1 cellular context compared by ENCODE assay signal in genomic region chr6:110360671-110361070, GRCh38.
TF ChIP-seq lines count a peak whose summit lies in the region.

No MANE protein-coding gene starts in this region.

TF ChIP-seq in HepG2, 621 proteins besides CTCF, POLR2A, EP300 and RAD21:
- TF ChIP-seq RARA (CRISPR knock-in tag; IDR thresholded peaks at IDR 0.05) = peak; percentile 49; the same call in 1 of the 2 replicates
- TF ChIP-seq, protein P1, sequence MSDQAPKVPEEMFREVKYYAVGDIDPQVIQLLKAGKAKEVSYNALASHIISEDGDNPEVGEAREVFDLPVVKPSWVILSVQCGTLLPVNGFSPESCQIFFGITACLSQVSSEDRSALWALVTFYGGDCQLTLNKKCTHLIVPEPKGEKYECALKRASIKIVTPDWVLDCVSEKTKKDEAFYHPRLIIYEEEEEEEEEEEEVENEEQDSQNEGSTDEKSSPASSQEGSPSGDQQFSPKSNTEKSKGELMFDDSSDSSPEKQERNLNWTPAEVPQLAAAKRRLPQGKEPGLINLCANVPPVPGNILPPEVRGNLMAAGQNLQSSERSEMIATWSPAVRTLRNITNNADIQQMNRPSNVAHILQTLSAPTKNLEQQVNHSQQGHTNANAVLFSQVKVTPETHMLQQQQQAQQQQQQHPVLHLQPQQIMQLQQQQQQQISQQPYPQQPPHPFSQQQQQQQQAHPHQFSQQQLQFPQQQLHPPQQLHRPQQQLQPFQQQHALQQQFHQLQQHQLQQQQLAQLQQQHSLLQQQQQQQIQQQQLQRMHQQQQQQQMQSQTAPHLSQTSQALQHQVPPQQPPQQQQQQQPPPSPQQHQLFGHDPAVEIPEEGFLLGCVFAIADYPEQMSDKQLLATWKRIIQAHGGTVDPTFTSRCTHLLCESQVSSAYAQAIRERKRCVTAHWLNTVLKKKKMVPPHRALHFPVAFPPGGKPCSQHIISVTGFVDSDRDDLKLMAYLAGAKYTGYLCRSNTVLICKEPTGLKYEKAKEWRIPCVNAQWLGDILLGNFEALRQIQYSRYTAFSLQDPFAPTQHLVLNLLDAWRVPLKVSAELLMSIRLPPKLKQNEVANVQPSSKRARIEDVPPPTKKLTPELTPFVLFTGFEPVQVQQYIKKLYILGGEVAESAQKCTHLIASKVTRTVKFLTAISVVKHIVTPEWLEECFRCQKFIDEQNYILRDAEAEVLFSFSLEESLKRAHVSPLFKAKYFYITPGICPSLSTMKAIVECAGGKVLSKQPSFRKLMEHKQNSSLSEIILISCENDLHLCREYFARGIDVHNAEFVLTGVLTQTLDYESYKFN (CRISPR knock-in tag; conservative IDR thresholded peaks at IDR 0.05) = 0 out of 2 replicates have a peak, but pooled peaks have one; percentile 23
- no peak for TF ChIP-seq MXD1 (CRISPR knock-in tag; IDR thresholded peaks at IDR 0.05)
- no peak for TF ChIP-seq SOX13 (IDR thresholded peaks at IDR 0.05)
- TF ChIP-seq SOX13 (CRISPR knock-in tag; conservative IDR thresholded peaks at IDR 0.05 in 1 of 2, IDR thresholded peaks at IDR 0.05 in 1 of 2) = peak in 1 of 2 experiments; percentile 20; a peak in 1 of 4 replicates
- TF ChIP-seq SOX5 (CRISPR knock-in tag; IDR thresholded peaks at IDR 0.05; ENCODE audit: borderline replicate concordance) = 0 out of 2 replicates have a peak, but pooled peaks have one; percentile 16
- TF ChIP-seq, protein P2, sequence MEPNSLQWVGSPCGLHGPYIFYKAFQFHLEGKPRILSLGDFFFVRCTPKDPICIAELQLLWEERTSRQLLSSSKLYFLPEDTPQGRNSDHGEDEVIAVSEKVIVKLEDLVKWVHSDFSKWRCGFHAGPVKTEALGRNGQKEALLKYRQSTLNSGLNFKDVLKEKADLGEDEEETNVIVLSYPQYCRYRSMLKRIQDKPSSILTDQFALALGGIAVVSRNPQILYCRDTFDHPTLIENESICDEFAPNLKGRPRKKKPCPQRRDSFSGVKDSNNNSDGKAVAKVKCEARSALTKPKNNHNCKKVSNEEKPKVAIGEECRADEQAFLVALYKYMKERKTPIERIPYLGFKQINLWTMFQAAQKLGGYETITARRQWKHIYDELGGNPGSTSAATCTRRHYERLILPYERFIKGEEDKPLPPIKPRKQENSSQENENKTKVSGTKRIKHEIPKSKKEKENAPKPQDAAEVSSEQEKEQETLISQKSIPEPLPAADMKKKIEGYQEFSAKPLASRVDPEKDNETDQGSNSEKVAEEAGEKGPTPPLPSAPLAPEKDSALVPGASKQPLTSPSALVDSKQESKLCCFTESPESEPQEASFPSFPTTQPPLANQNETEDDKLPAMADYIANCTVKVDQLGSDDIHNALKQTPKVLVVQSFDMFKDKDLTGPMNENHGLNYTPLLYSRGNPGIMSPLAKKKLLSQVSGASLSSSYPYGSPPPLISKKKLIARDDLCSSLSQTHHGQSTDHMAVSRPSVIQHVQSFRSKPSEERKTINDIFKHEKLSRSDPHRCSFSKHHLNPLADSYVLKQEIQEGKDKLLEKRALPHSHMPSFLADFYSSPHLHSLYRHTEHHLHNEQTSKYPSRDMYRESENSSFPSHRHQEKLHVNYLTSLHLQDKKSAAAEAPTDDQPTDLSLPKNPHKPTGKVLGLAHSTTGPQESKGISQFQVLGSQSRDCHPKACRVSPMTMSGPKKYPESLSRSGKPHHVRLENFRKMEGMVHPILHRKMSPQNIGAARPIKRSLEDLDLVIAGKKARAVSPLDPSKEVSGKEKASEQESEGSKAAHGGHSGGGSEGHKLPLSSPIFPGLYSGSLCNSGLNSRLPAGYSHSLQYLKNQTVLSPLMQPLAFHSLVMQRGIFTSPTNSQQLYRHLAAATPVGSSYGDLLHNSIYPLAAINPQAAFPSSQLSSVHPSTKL (CRISPR knock-in tag; IDR thresholded peaks at IDR 0.05) = 0 out of 2 replicates have a peak, but pooled peaks have one; percentile 18
- TF ChIP-seq MXI1 (IDR thresholded peaks at IDR 0.05; ENCODE audit: borderline replicate concordance, low read depth, low read length) = no peak
- 0 out of 2 replicates have a peak, but pooled peaks have one; percentile 42 for TF ChIP-seq HMG20A (CRISPR knock-in tag; IDR thresholded peaks at IDR 0.05; ENCODE audit: borderline replicate concordance)
- no peak for TF ChIP-seq RBAK (CRISPR knock-in tag; IDR thresholded peaks at IDR 0.05)
- TF ChIP-seq MIXL1 (CRISPR knock-in tag; IDR thresholded peaks at IDR 0.05) = 0 out of 2 replicates have a peak, but pooled peaks have one; percentile 17
- TF ChIP-seq RXRB (CRISPR knock-in tag; IDR thresholded peaks at IDR 0.05; ENCODE audit: borderline replicate concordance) = 0 out of 2 replicates have a peak, but pooled peaks have one; percentile 11
- peak; percentile 68; the same call in 1 of the 2 replicates for TF ChIP-seq HNF1A (IDR thresholded peaks at IDR 0.05; ENCODE audit: low read depth)
- TF ChIP-seq HNF1A (CRISPR knock-in tag; IDR thresholded peaks at IDR 0.05; ENCODE audit: borderline replicate concordance) = no peak
- TF ChIP-seq TBX2 (CRISPR knock-in tag; IDR thresholded peaks at IDR 0.05; ENCODE audit: borderline replicate concordance) = 0 out of 2 replicates have a peak, but pooled peaks have one; percentile 13
- no peak for TF ChIP-seq NFKBIZ (CRISPR knock-in tag; IDR thresholded peaks at IDR 0.05)
